9 cellular contexts compared by ENCODE assay signal in genomic region chr5:96962540-96962991, GRCh38. TPM values are rescaled to one million over a fixed set of nuclear protein-coding genes. Genes with fewer than 3 reads are reported as not detected.
DNase-seq lines count a peak whose midpoint lies in the region; ATAC-seq, FAIRE-seq and TF ChIP-seq lines count a peak whose summit lies in the region.
"Had no signal": no experiment of that assay in that cellular context is flagged by ENCODE, and none has a peak within 500 bp of the region (broad histone marks: within the 10 kb centered on the region; RNA-seq: fewer than 3 reads in every experiment).

No MANE protein-coding gene starts in this region.

- peaks cover 45% of the 10 kb centered on the region for H3K4me1 Mint-ChIP-seq in HFFc6 (ENCODE audit: low read depth)

- no peak for TF ChIP-seq POLR2A in esophagus squamous epithelium (IDR thresholded peaks at IDR 0.05)

- no peak for TF ChIP-seq CTCF in HFFc6 (IDR thresholded peaks at IDR 0.05)
- TF ChIP-seq CTCF in esophagus squamous epithelium (IDR thresholded peaks at IDR 0.05), result no peak

- H3K27ac ChIP-seq in esophagus squamous epithelium (peak overlapping the region in 3 of 4 donors; percentile 33 to 49 (median 41)), small intestine (ENCODE audit: low read depth in 1 of 2, low read length in 1 of 2) (peak overlapping the region; percentile 8 to 22)

- DNase-seq in HFFc6 (no peak), RPMI7951 (ENCODE audit: low read depth) (peak; percentile 18), esophagus squamous epithelium (lab: John Stamatoyannopoulos, UW) (no peak), small intestine (peak; percentile 12), NCI-H128 (lab: John Stamatoyannopoulos, UW; ENCODE audit: unreplicated experiment) (no peak), NCI-H748 treated with DMSO at 0.1 percent for 48 hours (lab: John Stamatoyannopoulos, UW) (no peak)
- DNase-seq: SHP77 had no signal

- H3K27ac Mint-ChIP-seq in HFFc6, result peak overlapping the region; percentile 87

- H3K4me3 ChIP-seq in esophagus squamous epithelium (no peak overlapping the region), small intestine (ENCODE audit: low read depth in 1 of 2, low read length in 2 of 2) (no peak overlapping the region)
- H3K4me3 ChIP-seq: HAP-1 had no signal

- H3K4me1 ChIP-seq in esophagus squamous epithelium (peaks cover 4 to 41% (median 14%) of the 10 kb centered on the region in 3 donors), small intestine (ENCODE audit: control insufficient read depth in 2 of 2, insufficient read depth in 1 of 2, low read depth in 1 of 2, low read length in 1 of 2) (peaks cover 0 to 14% of the 10 kb centered on the region in 2 donors)

- 68 to 74% methylated on average over 2 to 4 of the region's 4 CpGs for WGBS in esophagus squamous epithelium, 2 donors
- 48 to 63% (median 59%) methylated on average over 4 of the region's 4 CpGs for WGBS in small intestine, 3 donors

- peak overlapping the region; percentile 60; the same call in 1 of the 2 replicates for H3K4me3 Mint-ChIP-seq in HFFc6

- peaks cover 10% of the 10 kb centered on the region; the same call in 1 of the 2 replicates for H3K36me3 Mint-ChIP-seq in HFFc6 (ENCODE audit: low read depth)

- no peak for ATAC-seq in GM19397 (IDR thresholded peaks at IDR 0.05; ENCODE audit: unreplicated experiment)

- H3K9me3 ChIP-seq in esophagus squamous epithelium (no peaks in the 10 kb centered on the region), small intestine (ENCODE audit: control insufficient read depth, low read depth) (no peaks in the 10 kb centered on the region)
- H3K9me3 ChIP-seq: HAP-1 had no signal

- no peaks in the 10 kb centered on the region for H3K9me3 Mint-ChIP-seq in HFFc6

- no peaks in the 10 kb centered on the region for H3K36me3 ChIP-seq in esophagus squamous epithelium
- no peaks in the 10 kb centered on the region for H3K36me3 ChIP-seq in small intestine (ENCODE audit: control insufficient read depth in 2 of 2, insufficient read depth in 2 of 2, low read length in 2 of 2)
- H3K36me3 ChIP-seq: HAP-1 had no signal

- H3K27me3 ChIP-seq in esophagus squamous epithelium (no peaks in the 10 kb centered on the region), small intestine (ENCODE audit: control insufficient read depth in 2 of 2, insufficient read depth in 2 of 2, low read length in 2 of 2) (no peaks in the 10 kb centered on the region)

- no peak for FAIRE-seq in small intestine (lab: Jason Lieb, UNC)

- H3K27me3 Mint-ChIP-seq in HFFc6 (ENCODE audit: insufficient read depth), result no peaks in the 10 kb centered on the region

- intact Hi-C loops in esophagus squamous epithelium (cut with DNase I), result no loop called here

RNA-seq across cellular contexts. Expression of gene LNPEP, which starts 26.7 kb away (rescaled TPM):
- total RNA-seq in HFFc6 (2021; fragmentation: NEBNext Ultra II Directional; extraction: Animal tissue kit (Norgen Biotek cat#: 25700)), result 10 to 100 TPM; 20.2 to 23.9 (median 22.6) TPM
- 17.3 and 22.3 TPM in 2 replicates for total RNA-seq in RPMI7951 (2014; rRNA removed; shearing (Covaris generic))
- total RNA-seq in esophagus squamous epithelium, result 10 to 100 TPM; 32.0 to 48.1 (median 36.0) TPM
- 1 to 10 TPM; 1.1 to 7.0 (median 1.6) TPM for polyA plus RNA-seq in small intestine

Comparison
In these comparisons a context has a peak if more than half of its experiments do, and no peak if none do; other contexts are left out.
1. DNase-seq: peak in RPMI7951 (single experiment) and small intestine (single experiment); none in HFFc6 (single experiment), esophagus squamous epithelium (single experiment), NCI-H128 (single experiment) and NCI-H748 treated with DMSO at 0.1 percent for 48 hours (single experiment).